ENCODE assay signal across 11 cellular contexts in genomic region chr6:132964101-132964867, GRCh38.
A peak's percentile ranks its signal among the peaks of the same experiment; 100 is the strongest.
DNase-seq lines count a peak whose midpoint lies in the region; ATAC-seq and TF ChIP-seq lines count a peak whose summit lies in the region.
"Had no signal": no experiment of that assay in that cellular context is flagged by ENCODE, and none has a peak within 500 bp of the region (broad histone marks: within the 10 kb centered on the region; RNA-seq: fewer than 3 reads in every experiment).

No MANE protein-coding gene starts in this region.

- H3F3A ChIP-seq in smooth muscle cell (ENCODE audit: low read depth): no peaks in the 10 kb centered on the region

- no peaks in the 10 kb centered on the region for H4K20me1 ChIP-seq in smooth muscle cell (ENCODE audit: low read depth)
- H4K20me1 ChIP-seq in mammary epithelial cell (ENCODE audit: insufficient read depth, low read length): no peaks in the 10 kb centered on the region

- H3K9me3 ChIP-seq in smooth muscle cell (replicated peaks; ENCODE audit: low read depth): no peaks in the 10 kb centered on the region
- no peaks in the 10 kb centered on the region for H3K9me3 ChIP-seq in mammary epithelial cell (replicated peaks; ENCODE audit: insufficient read depth, low read length)
- no peaks in the 10 kb centered on the region for H3K9me3 ChIP-seq in vagina
- H3K9me3 ChIP-seq: esophagus muscularis mucosa had no signal

- TF ChIP-seq CTCF in epithelial cell of esophagus (IDR thresholded peaks at IDR 0.05; ENCODE audit: insufficient read depth, low read depth, low read length, missing control alignments): no peak
- TF ChIP-seq CTCF in smooth muscle cell (IDR thresholded peaks at IDR 0.05; ENCODE audit: borderline replicate concordance, insufficient read depth, poor library complexity, severe bottlenecking): no peak
- no peak for TF ChIP-seq CTCF in mammary epithelial cell (conservative IDR thresholded peaks at IDR 0.05 in 1 of 2, IDR thresholded peaks at IDR 0.05 in 1 of 2; ENCODE audit: extremely low read depth in 1 of 2, insufficient read depth in 1 of 2, low read depth in 1 of 2, low read length in 2 of 2)
- TF ChIP-seq CTCF in vagina (IDR thresholded peaks at IDR 0.05): no peak

- CTCF ChIA-PET in mammary epithelial cell (lab: Charles Lee; ENCODE audit: low non-redundant PET): no interaction called here

- H3K4me1 ChIP-seq in smooth muscle cell (ENCODE audit: low read depth): no peaks in the 10 kb centered on the region
- peaks cover 4% of the 10 kb centered on the region for H3K4me1 ChIP-seq in mammary epithelial cell (ENCODE audit: insufficient read depth, low read length)
- no peaks in the 10 kb centered on the region for H3K4me1 ChIP-seq in vagina

- H3K9ac ChIP-seq in smooth muscle cell (ENCODE audit: low read depth) (no peak overlapping the region), mammary epithelial cell (ENCODE audit: insufficient read depth, low read length) (no peak overlapping the region)

- no TSS peak for BruUV-seq in mammary epithelial cell (replicated peaks; lab: Mats Ljungman, UMichigan)

- WGBS in smooth muscle cell (ENCODE audit: low lambda C conversion rate): 57% methylated on average over 4 of the region's 4 CpGs
- WGBS in mammary epithelial cell (ENCODE audit: low coverage, missing lambda C conversion rate): 42% methylated on average over 4 of the region's 4 CpGs

- H3K4me3 ChIP-seq in epithelial cell of esophagus (ENCODE audit: low read length): no peak overlapping the region
- H3K4me3 ChIP-seq in smooth muscle cell: no peak overlapping the region
- H3K4me3 ChIP-seq in mammary epithelial cell (replicated peaks in 1 of 3; ENCODE audit: insufficient read depth in 1 of 3, low read depth in 2 of 3, low read length in 3 of 3): no peak overlapping the region
- H3K4me3 ChIP-seq in vagina: no peak overlapping the region
- H3K4me3 ChIP-seq: esophagus muscularis mucosa had no signal

- in situ Hi-C loops in mammary epithelial cell (cut with MboI; ENCODE audit: low sequenced_read_pairs in 2 of 2): loop anchor here in 1 of 2 donors (25.0 kb wide), 2 partner anchors 198 to 548 kb away; no protein-coding TSS in a partner anchor

- intact Hi-C loops in left cardiac atrium (cut with DNase I): loop anchor here in 1 of 2 donors (5.0 to 10.0 kb wide), 4 partner anchors 81 to 591 kb away; no protein-coding TSS in a partner anchor
- intact Hi-C loops in cardiac septum (cut with DNase I): loop anchor here (5.0 to 10.0 kb wide), 3 partner anchors 281 to 588 kb away; partner anchors contain the start of gene EYA4
- intact Hi-C loops in mammary epithelial cell (cut with micrococcal nuclease): no loop called here
- intact Hi-C loops in vagina (cut with DNase I): loop anchor here (10.0 kb wide), 1 partner anchor 551 kb away; no protein-coding TSS in a partner anchor

- peak overlapping the region; percentile 19 for H3K4me2 ChIP-seq in smooth muscle cell
- no peak overlapping the region for H3K4me2 ChIP-seq in mammary epithelial cell (ENCODE audit: insufficient read depth, low read depth, low read length)

- no peak overlapping the region for H3K27ac ChIP-seq in smooth muscle cell (ENCODE audit: low read depth)
- no peak overlapping the region for H3K27ac ChIP-seq in mammary epithelial cell (ENCODE audit: insufficient read depth, low read depth, low read length)
- H3K27ac ChIP-seq in vagina: no peak overlapping the region
- H3K27ac ChIP-seq: esophagus muscularis mucosa had no signal

- no peak for DNase-seq in left cardiac atrium
- no peak for DNase-seq in cardiac septum (ENCODE audit: low spot score)
- DNase-seq in NCI-H774 (lab: John Stamatoyannopoulos, UW): peak; percentile 82
- DNase-seq in epithelial cell of esophagus (ENCODE audit: low read depth): peak; percentile 40
- no peak for DNase-seq in smooth muscle cell (lab: John Stamatoyannopoulos, UW; ENCODE audit: unreplicated experiment)
- no peak for DNase-seq in mammary epithelial cell
- no peak for DNase-seq in effector CD8-positive, alpha-beta T cell (lab: John Stamatoyannopoulos, UW)
- DNase-seq in vagina (ENCODE audit: extremely low spot score in 2 of 2): no peak
- DNase-seq: activated effector memory CD4-positive, alpha-beta T cell treated with Interleukin-2 at 50 U/mL for 16 hours; natural killer cell had no signal

- H3K79me2 ChIP-seq in smooth muscle cell (ENCODE audit: low read depth) (no peaks in the 10 kb centered on the region), mammary epithelial cell (ENCODE audit: insufficient read depth, low read length) (no peaks in the 10 kb centered on the region)

- dilution Hi-C loops in mammary epithelial cell (cut with HindIII; ENCODE audit: low sequenced_read_pairs): no loop called here

- ATAC-seq in left cardiac atrium: peak; percentile 47 to 83
- ATAC-seq: natural killer cell had no signal

- H3K27me3 ChIP-seq in smooth muscle cell (ENCODE audit: low read depth) (peaks cover 6% of the 10 kb centered on the region), mammary epithelial cell (ENCODE audit: insufficient read depth, low read length) (no peaks in the 10 kb centered on the region), vagina (no peaks in the 10 kb centered on the region)
- H3K27me3 ChIP-seq: esophagus muscularis mucosa had no signal

- TF ChIP-seq POLR2A in vagina (IDR thresholded peaks at IDR 0.05): no peak

- no peak overlapping the region for H2AFZ ChIP-seq in smooth muscle cell (ENCODE audit: low read depth)
- H2AFZ ChIP-seq in mammary epithelial cell (ENCODE audit: low read depth, low read length): no peak overlapping the region

- no peaks in the 10 kb centered on the region for H3K36me3 ChIP-seq in smooth muscle cell (ENCODE audit: low read depth)
- H3K36me3 ChIP-seq in mammary epithelial cell (ENCODE audit: insufficient read depth, low read length): no peaks in the 10 kb centered on the region
- H3K36me3 ChIP-seq in vagina: no peaks in the 10 kb centered on the region
- H3K36me3 ChIP-seq: esophagus muscularis mucosa had no signal

Comparison
In these comparisons a context has a peak if more than half of its experiments do, and no peak if none do; other contexts are left out.
1. DNase-seq: peak in NCI-H774 (single experiment) and epithelial cell of esophagus (single experiment); none in left cardiac atrium (single experiment), cardiac septum (single experiment), smooth muscle cell (single experiment), mammary epithelial cell (single experiment), effector CD8-positive, alpha-beta T cell (single experiment) and vagina (0 of 2).